26 cellular contexts compared by ENCODE assay signal in the genomic region with DNA sequence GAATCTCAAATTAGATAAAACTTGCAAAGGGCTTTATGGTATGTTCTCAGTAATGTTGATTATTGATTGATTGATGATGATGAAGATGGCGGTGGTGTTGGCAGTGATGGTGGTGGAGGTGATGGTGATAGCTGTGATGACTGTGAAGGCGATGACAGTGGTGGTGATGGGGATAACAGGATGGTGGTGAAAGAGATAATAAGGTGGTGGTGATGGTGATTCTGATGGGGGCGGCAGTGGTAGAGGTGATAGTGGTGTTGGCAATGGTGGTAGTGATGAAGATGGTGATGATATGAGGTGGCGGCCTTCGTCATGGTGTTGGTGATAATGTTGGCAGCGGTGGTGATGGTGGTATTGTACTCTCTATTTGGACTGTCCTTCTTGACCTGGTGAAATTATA.
"Had no signal": no experiment of that assay in that cellular context is flagged by ENCODE, and none has a peak within 500 bp of the region (broad histone marks: within the 10 kb centered on the region; RNA-seq: fewer than 3 reads in every experiment).

No MANE protein-coding gene starts in this region.

- H3K27ac Mint-ChIP-seq: activated CD4-positive, alpha-beta memory T cell treated with anti-CD3 and anti-CD28 coated beads for 36 hours; activated naive CD4-positive, alpha-beta T cell treated with anti-CD3 and anti-CD28 coated beads for 36 hours; activated naive CD4-positive, alpha-beta T cell treated with anti-CD3 and anti-CD28 coated beads, Interleukin-2, amount 50 U/mL, for 72 hours; activated T-helper 1 cell treated with anti-CD3 and anti-CD28 coated beads, Interleukin-12 subunit alpha, Interleukin-12 subunit beta, Interleukin-2, Interleukin-4 antibody, amounts not matched to agents 30 ng/mL and 10 ng/mL and 1 ng/mL, durations not matched to agents 14 hours and 24 hours and 36 hours; T-helper 2 cell treated with Interferon-gamma antibody and Interleukin-4, amounts not matched to agents 5 μg/mL and 100 μg/mL, for 36 hours had no signal

- H3K9me3 Mint-ChIP-seq: activated CD4-positive, alpha-beta memory T cell treated with anti-CD3 and anti-CD28 coated beads for 36 hours; activated naive CD4-positive, alpha-beta T cell treated with anti-CD3 and anti-CD28 coated beads for 36 hours; activated naive CD4-positive, alpha-beta T cell treated with anti-CD3 and anti-CD28 coated beads, Interleukin-2, amount 50 U/mL, for 72 hours; activated T-cell treated with anti-CD3 and anti-CD28 coated beads, Interleukin-2, amount 50 U/mL, for 4 hours; activated T-helper 1 cell treated with anti-CD3 and anti-CD28 coated beads, Interleukin-12 subunit alpha, Interleukin-12 subunit beta, Interleukin-2, Interleukin-4 antibody, amounts not matched to agents 30 ng/mL and 10 ng/mL and 1 ng/mL, durations not matched to agents 14 hours and 24 hours and 36 hours; T-helper 2 cell treated with Interferon-gamma antibody and Interleukin-4, amounts not matched to agents 5 μg/mL and 100 μg/mL, for 36 hours had no signal

- ATAC-seq: activated T-cell treated with anti-CD3 and anti-CD28 coated beads, Interleukin-2, amount 50 U/mL, for 4 hours; K562 had no signal

- H3K4me3 Mint-ChIP-seq: activated CD4-positive, alpha-beta memory T cell treated with anti-CD3 and anti-CD28 coated beads for 36 hours; activated naive CD4-positive, alpha-beta T cell treated with anti-CD3 and anti-CD28 coated beads for 36 hours; activated T-cell treated with anti-CD3 and anti-CD28 coated beads, Interleukin-2, amount 50 U/mL, for 4 hours; activated T-helper 1 cell treated with anti-CD3 and anti-CD28 coated beads, Interleukin-12 subunit alpha, Interleukin-12 subunit beta, Interleukin-2, Interleukin-4 antibody, amounts not matched to agents 30 ng/mL and 10 ng/mL and 1 ng/mL, durations not matched to agents 14 hours and 24 hours and 36 hours; T-helper 2 cell treated with Interferon-gamma antibody and Interleukin-4, amounts not matched to agents 5 μg/mL and 100 μg/mL, for 36 hours had no signal

- DNase-seq: activated CD4-positive, alpha-beta memory T cell treated with anti-CD3 and anti-CD28 coated beads for 36 hours; activated CD4-positive, alpha-beta T cell treated with anti-CD3 and anti-CD28 coated beads, Interleukin-2, amount 50 U/mL, for 1 hour; activated CD8-positive, alpha-beta memory T cell treated with anti-CD3 and anti-CD28 coated beads, Interleukin-2, amount 50 U/mL, for 4 hours; activated gamma-delta T cell treated with Interleukin-2 at 50 U/mL for 16 hours; activated naive CD4-positive, alpha-beta T cell treated with anti-CD3 and anti-CD28 coated beads for 36 hours; activated T-cell treated with anti-CD3 and anti-CD28 coated beads for 4 hours; activated T-cell treated with anti-CD3 and anti-CD28 coated beads, Interleukin-2, amount 50 U/mL, for 4 hours; amniotic stem cell; aorta; IMR-90; NCI-H1092 treated with DMSO at 0.1 percent for 48 hours; NCI-H1417; NCI-H146; NCI-H187; NCI-H2029 treated with DMSO at 0.1 percent for 48 hours; NCI-H2107; NCI-H2171; NCI-H510A; NCI-H526; NCI-H748 treated with DMSO at 0.1 percent for 48 hours; SHP77; SJCRH30 had no signal

- H3K27me3 Mint-ChIP-seq: activated CD4-positive, alpha-beta memory T cell treated with anti-CD3 and anti-CD28 coated beads for 36 hours had no signal

- H3K36me3 Mint-ChIP-seq: activated CD4-positive, alpha-beta memory T cell treated with anti-CD3 and anti-CD28 coated beads for 36 hours had no signal
